Comparison of ENCODE assay signal across 1 cellular context in the genomic region with DNA sequence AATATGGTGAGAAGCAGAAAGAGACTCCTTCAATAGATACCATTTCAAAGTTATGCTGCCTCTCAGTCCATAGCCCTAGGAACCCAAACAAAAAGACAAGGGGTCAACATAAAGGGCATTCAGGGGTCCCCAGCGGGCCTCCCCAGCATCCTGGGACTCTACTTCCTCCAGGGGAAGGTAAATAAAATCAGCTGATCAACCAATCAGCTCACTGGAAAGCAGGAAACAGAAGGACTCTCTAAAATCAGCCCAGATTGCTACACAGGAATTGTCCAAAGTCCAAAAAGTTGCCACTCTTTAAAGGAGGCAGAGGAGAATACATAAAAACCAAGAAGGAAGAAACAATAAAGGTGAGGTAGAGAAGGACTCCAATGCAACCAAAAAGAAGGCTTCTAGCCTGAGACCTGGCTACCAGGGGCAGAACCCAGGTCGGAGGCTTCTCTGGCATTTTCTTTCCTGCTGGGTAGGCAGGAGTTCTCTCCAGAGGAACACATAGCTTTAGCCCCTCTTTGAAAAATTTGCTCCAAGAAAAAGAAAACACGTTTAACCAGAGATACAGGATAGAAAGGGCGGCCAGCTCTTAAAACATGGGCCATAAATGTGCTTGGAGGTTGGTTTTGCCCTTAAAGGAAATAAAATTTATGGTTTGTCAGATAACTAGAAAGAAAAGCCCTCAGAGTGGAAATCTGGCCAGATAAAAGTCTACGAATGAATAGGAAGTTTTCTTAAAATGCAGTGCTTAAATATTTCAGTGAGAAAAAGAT.
TF ChIP-seq lines count a peak whose summit lies in the region.

No MANE protein-coding gene starts in this region.

TF ChIP-seq in HepG2, 621 proteins besides CTCF, POLR2A, EP300 and RAD21 (continued from another document and continues in another):
- TF ChIP-seq, protein P1, sequence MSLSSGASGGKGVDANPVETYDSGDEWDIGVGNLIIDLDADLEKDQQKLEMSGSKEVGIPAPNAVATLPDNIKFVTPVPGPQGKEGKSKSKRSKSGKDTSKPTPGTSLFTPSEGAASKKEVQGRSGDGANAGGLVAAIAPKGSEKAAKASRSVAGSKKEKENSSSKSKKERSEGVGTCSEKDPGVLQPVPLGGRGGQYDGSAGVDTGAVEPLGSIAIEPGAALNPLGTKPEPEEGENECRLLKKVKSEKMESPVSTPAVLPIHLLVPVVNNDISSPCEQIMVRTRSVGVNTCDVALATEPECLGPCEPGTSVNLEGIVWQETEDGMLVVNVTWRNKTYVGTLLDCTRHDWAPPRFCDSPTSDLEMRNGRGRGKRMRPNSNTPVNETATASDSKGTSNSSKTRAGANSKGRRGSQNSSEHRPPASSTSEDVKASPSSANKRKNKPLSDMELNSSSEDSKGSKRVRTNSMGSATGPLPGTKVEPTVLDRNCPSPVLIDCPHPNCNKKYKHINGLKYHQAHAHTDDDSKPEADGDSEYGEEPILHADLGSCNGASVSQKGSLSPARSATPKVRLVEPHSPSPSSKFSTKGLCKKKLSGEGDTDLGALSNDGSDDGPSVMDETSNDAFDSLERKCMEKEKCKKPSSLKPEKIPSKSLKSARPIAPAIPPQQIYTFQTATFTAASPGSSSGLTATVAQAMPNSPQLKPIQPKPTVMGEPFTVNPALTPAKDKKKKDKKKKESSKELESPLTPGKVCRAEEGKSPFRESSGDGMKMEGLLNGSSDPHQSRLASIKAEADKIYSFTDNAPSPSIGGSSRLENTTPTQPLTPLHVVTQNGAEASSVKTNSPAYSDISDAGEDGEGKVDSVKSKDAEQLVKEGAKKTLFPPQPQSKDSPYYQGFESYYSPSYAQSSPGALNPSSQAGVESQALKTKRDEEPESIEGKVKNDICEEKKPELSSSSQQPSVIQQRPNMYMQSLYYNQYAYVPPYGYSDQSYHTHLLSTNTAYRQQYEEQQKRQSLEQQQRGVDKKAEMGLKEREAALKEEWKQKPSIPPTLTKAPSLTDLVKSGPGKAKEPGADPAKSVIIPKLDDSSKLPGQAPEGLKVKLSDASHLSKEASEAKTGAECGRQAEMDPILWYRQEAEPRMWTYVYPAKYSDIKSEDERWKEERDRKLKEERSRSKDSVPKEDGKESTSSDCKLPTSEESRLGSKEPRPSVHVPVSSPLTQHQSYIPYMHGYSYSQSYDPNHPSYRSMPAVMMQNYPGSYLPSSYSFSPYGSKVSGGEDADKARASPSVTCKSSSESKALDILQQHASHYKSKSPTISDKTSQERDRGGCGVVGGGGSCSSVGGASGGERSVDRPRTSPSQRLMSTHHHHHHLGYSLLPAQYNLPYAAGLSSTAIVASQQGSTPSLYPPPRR (CRISPR knock-in tag; IDR thresholded peaks at IDR 0.05; ENCODE audit: borderline replicate concordance): no peak
- TF ChIP-seq, protein P2, sequence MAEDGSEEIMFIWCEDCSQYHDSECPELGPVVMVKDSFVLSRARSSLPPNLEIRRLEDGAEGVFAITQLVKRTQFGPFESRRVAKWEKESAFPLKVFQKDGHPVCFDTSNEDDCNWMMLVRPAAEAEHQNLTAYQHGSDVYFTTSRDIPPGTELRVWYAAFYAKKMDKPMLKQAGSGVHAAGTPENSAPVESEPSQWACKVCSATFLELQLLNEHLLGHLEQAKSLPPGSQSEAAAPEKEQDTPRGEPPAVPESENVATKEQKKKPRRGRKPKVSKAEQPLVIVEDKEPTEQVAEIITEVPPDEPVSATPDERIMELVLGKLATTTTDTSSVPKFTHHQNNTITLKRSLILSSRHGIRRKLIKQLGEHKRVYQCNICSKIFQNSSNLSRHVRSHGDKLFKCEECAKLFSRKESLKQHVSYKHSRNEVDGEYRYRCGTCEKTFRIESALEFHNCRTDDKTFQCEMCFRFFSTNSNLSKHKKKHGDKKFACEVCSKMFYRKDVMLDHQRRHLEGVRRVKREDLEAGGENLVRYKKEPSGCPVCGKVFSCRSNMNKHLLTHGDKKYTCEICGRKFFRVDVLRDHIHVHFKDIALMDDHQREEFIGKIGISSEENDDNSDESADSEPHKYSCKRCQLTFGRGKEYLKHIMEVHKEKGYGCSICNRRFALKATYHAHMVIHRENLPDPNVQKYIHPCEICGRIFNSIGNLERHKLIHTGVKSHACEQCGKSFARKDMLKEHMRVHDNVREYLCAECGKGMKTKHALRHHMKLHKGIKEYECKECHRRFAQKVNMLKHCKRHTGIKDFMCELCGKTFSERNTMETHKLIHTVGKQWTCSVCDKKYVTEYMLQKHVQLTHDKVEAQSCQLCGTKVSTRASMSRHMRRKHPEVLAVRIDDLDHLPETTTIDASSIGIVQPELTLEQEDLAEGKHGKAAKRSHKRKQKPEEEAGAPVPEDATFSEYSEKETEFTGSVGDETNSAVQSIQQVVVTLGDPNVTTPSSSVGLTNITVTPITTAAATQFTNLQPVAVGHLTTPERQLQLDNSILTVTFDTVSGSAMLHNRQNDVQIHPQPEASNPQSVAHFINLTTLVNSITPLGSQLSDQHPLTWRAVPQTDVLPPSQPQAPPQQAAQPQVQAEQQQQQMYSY (CRISPR knock-in tag; IDR thresholded peaks at IDR 0.05): no peak
- peak; percentile 34; the same call in 1 of the 2 replicates for TF ChIP-seq THAP11 (CRISPR knock-in tag; IDR thresholded peaks at IDR 0.05)
- no peak for TF ChIP-seq GATAD1 (CRISPR knock-in tag; IDR thresholded peaks at IDR 0.05)
- TF ChIP-seq ZBTB8A (CRISPR knock-in tag; IDR thresholded peaks at IDR 0.05; ENCODE audit: borderline replicate concordance, low read depth): no peak
- TF ChIP-seq ISL2 (CRISPR knock-in tag; IDR thresholded peaks at IDR 0.05): peak; percentile 36; the same call in 1 of the 2 replicates
- no peak for TF ChIP-seq ATF7-NPFF (CRISPR knock-in tag; IDR thresholded peaks at IDR 0.05; ENCODE audit: low read depth)
- TF ChIP-seq ZC3H13 (CRISPR knock-in tag; IDR thresholded peaks at IDR 0.05): no peak
- TF ChIP-seq, protein P3, sequence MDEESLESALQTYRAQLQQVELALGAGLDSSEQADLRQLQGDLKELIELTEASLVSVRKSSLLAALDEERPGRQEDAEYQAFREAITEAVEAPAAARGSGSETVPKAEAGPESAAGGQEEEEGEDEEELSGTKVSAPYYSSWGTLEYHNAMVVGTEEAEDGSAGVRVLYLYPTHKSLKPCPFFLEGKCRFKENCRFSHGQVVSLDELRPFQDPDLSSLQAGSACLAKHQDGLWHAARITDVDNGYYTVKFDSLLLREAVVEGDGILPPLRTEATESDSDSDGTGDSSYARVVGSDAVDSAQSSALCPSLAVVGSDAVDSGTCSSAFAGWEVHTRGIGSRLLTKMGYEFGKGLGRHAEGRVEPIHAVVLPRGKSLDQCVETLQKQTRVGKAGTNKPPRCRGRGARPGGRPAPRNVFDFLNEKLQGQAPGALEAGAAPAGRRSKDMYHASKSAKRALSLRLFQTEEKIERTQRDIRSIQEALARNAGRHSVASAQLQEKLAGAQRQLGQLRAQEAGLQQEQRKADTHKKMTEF (CRISPR knock-in tag; IDR thresholded peaks at IDR 0.05): no peak
- no peak for TF ChIP-seq ZNF441 (CRISPR knock-in tag; IDR thresholded peaks at IDR 0.05; ENCODE audit: borderline replicate concordance)
- TF ChIP-seq, protein P4, sequence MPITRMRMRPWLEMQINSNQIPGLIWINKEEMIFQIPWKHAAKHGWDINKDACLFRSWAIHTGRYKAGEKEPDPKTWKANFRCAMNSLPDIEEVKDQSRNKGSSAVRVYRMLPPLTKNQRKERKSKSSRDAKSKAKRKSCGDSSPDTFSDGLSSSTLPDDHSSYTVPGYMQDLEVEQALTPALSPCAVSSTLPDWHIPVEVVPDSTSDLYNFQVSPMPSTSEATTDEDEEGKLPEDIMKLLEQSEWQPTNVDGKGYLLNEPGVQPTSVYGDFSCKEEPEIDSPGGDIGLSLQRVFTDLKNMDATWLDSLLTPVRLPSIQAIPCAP (CRISPR knock-in tag; IDR thresholded peaks at IDR 0.05; ENCODE audit: low read depth): no peak
- TF ChIP-seq ZFP1 (CRISPR knock-in tag; IDR thresholded peaks at IDR 0.05): no peak
- TF ChIP-seq, protein P5, sequence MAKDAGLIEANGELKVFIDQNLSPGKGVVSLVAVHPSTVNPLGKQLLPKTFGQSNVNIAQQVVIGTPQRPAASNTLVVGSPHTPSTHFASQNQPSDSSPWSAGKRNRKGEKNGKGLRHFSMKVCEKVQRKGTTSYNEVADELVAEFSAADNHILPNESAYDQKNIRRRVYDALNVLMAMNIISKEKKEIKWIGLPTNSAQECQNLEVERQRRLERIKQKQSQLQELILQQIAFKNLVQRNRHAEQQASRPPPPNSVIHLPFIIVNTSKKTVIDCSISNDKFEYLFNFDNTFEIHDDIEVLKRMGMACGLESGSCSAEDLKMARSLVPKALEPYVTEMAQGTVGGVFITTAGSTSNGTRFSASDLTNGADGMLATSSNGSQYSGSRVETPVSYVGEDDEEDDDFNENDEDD (CRISPR knock-in tag; IDR thresholded peaks at IDR 0.05; ENCODE audit: borderline replicate concordance): no peak
- 0 out of 2 replicates have a peak, but pooled peaks have one; percentile 15 for TF ChIP-seq HOXA3 (CRISPR knock-in tag; IDR thresholded peaks at IDR 0.05)
- TF ChIP-seq, protein P6, sequence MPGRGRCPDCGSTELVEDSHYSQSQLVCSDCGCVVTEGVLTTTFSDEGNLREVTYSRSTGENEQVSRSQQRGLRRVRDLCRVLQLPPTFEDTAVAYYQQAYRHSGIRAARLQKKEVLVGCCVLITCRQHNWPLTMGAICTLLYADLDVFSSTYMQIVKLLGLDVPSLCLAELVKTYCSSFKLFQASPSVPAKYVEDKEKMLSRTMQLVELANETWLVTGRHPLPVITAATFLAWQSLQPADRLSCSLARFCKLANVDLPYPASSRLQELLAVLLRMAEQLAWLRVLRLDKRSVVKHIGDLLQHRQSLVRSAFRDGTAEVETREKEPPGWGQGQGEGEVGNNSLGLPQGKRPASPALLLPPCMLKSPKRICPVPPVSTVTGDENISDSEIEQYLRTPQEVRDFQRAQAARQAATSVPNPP (CRISPR knock-in tag; IDR thresholded peaks at IDR 0.05): no peak
- TF ChIP-seq XRCC5 (optimal IDR thresholded peaks at IDR 0.05; ENCODE audit: low read length): peak; percentile 24
- TF ChIP-seq ATF7 (IDR thresholded peaks at IDR 0.05): no peak
- no peak for TF ChIP-seq ATF7 (CRISPR knock-in tag; IDR thresholded peaks at IDR 0.05)
- no peak for TF ChIP-seq YY1 (IDR thresholded peaks at IDR 0.05; ENCODE audit: insufficient read depth, insufficient replicate concordance, low read depth, low read length)
- TF ChIP-seq SAP130 (CRISPR knock-in tag; IDR thresholded peaks at IDR 0.05; ENCODE audit: low read depth): peak; percentile 51
- no peak for TF ChIP-seq ZNF629 (CRISPR knock-in tag; conservative IDR thresholded peaks at IDR 0.05)
- TF ChIP-seq ZNF101 (CRISPR knock-in tag; IDR thresholded peaks at IDR 0.05; ENCODE audit: borderline replicate concordance, low read depth): no peak
- TF ChIP-seq MAFF (IDR thresholded peaks at IDR 0.05; ENCODE audit: low read depth, low read length): no peak
- no peak for TF ChIP-seq ZNF569 (CRISPR knock-in tag; IDR thresholded peaks at IDR 0.05; ENCODE audit: borderline replicate concordance)
- no peak for TF ChIP-seq GZF1 (CRISPR knock-in tag; IDR thresholded peaks at IDR 0.05)
- no peak for TF ChIP-seq ZNF235 (CRISPR knock-in tag; IDR thresholded peaks at IDR 0.05; ENCODE audit: borderline replicate concordance)
- TF ChIP-seq FLYWCH1 (CRISPR knock-in tag; IDR thresholded peaks at IDR 0.05): no peak
- TF ChIP-seq, protein P7, sequence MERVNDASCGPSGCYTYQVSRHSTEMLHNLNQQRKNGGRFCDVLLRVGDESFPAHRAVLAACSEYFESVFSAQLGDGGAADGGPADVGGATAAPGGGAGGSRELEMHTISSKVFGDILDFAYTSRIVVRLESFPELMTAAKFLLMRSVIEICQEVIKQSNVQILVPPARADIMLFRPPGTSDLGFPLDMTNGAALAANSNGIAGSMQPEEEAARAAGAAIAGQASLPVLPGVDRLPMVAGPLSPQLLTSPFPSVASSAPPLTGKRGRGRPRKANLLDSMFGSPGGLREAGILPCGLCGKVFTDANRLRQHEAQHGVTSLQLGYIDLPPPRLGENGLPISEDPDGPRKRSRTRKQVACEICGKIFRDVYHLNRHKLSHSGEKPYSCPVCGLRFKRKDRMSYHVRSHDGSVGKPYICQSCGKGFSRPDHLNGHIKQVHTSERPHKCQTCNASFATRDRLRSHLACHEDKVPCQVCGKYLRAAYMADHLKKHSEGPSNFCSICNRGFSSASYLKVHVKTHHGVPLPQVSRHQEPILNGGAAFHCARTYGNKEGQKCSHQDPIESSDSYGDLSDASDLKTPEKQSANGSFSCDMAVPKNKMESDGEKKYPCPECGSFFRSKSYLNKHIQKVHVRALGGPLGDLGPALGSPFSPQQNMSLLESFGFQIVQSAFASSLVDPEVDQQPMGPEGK (CRISPR knock-in tag; IDR thresholded peaks at IDR 0.05): peak; percentile 57
- TF ChIP-seq ZNF253 (CRISPR knock-in tag; IDR thresholded peaks at IDR 0.05; ENCODE audit: borderline replicate concordance): no peak
- TF ChIP-seq, protein P8, sequence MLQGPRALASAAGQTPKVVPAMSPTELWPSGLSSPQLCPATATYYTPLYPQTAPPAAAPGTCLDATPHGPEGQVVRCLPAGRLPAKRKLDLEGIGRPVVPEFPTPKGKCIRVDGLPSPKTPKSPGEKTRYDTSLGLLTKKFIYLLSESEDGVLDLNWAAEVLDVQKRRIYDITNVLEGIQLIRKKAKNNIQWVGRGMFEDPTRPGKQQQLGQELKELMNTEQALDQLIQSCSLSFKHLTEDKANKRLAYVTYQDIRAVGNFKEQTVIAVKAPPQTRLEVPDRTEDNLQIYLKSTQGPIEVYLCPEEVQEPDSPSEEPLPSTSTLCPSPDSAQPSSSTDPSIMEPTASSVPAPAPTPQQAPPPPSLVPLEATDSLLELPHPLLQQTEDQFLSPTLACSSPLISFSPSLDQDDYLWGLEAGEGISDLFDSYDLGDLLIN (CRISPR knock-in tag; IDR thresholded peaks at IDR 0.05; ENCODE audit: borderline replicate concordance): no peak
- TF ChIP-seq SKI (IDR thresholded peaks at IDR 0.05; ENCODE audit: partially characterized antibody): no peak
- peak; percentile 59 for TF ChIP-seq CREM (IDR thresholded peaks at IDR 0.05)
- TF ChIP-seq CREM (CRISPR knock-in tag; IDR thresholded peaks at IDR 0.05): no peak
- TF ChIP-seq ETV6 (CRISPR knock-in tag; conservative IDR thresholded peaks at IDR 0.05): 0 out of 2 replicates have a peak, but pooled peaks have one; percentile 49
- TF ChIP-seq FOXJ3 (CRISPR knock-in tag; IDR thresholded peaks at IDR 0.05; ENCODE audit: borderline replicate concordance): peak; percentile 59; the same call in 1 of the 2 replicates
- TF ChIP-seq ZNF7 (CRISPR knock-in tag; IDR thresholded peaks at IDR 0.05): peak; percentile 60
